In the genomic region with DNA sequence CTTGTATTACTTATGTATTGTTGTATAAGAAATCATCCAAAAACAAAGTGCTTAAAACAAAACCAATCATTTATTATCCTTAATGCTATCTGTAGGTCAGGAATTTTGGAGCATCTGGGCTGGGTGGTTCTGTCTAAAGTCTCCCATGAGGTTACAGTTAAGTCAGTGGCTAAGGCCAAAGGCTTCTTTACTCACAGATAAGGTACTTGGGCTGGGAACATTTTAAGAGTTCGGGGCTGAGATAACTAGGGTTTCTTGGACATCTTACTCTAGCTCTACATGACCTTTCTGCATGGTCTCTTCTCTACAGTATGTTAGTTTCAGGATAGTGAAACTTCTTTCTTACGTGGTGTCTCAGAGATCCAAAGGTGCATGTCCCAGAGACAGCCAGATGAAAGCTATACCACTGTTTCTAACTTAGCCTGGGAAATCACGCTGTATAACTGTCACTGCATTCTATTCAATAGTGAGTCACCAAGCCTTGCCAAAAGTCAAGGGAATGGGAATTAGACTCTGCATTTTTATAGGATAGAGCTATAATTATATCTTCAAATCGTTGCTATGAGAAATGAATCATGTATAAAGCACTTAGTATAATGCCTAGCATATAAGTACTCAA, we compare ENCODE assay signal across 19 cellular contexts. TPM values are rescaled to one million over a fixed set of nuclear protein-coding genes. Genes with fewer than 3 reads are reported as not detected.
DNase-seq lines count a peak whose midpoint lies in the region; ATAC-seq and TF ChIP-seq lines count a peak whose summit lies in the region.
"Had no signal": no experiment of that assay in that cellular context is flagged by ENCODE, and none has a peak within 500 bp of the region (broad histone marks: within the 10 kb centered on the region; RNA-seq: fewer than 3 reads in every experiment).

No MANE protein-coding gene starts in this region.

- BruUV-seq in mammary epithelial cell (replicated peaks; lab: Mats Ljungman, UMichigan), result no TSS peak

- H3K9me3 ChIP-seq in mammary epithelial cell (replicated peaks; ENCODE audit: insufficient read depth, low read length) (no peaks in the 10 kb centered on the region), breast epithelium (no peaks in the 10 kb centered on the region), osteoblast (ENCODE audit: low read depth, low read length) (no peaks in the 10 kb centered on the region)
- H3K9me3 ChIP-seq: MG63 had no signal

- H3K9ac ChIP-seq in mammary epithelial cell (ENCODE audit: insufficient read depth, low read length), result no peak overlapping the region

- H3K36me3 ChIP-seq in mammary epithelial cell (ENCODE audit: insufficient read depth, low read length), result no peaks in the 10 kb centered on the region
- no peaks in the 10 kb centered on the region for H3K36me3 ChIP-seq in breast epithelium
- no peaks in the 10 kb centered on the region for H3K36me3 ChIP-seq in osteoblast (ENCODE audit: insufficient read depth, low read length)
- H3K36me3 ChIP-seq: MG63 had no signal

- H3K4me1 Mint-ChIP-seq in chondrocyte (ENCODE audit: low read depth), result peaks cover 16% of the 10 kb centered on the region
- no peaks in the 10 kb centered on the region for H3K4me1 Mint-ChIP-seq in activated naive CD4-positive, alpha-beta T cell treated with anti-CD3 and anti-CD28 coated beads for 36 hours (ENCODE audit: low read depth)
- H3K4me1 Mint-ChIP-seq: GM23338 had no signal

- H3K27ac Mint-ChIP-seq in chondrocyte (ENCODE audit: unreplicated experiment), result peak overlapping the region; percentile 85
- H3K27ac Mint-ChIP-seq in activated naive CD4-positive, alpha-beta T cell treated with anti-CD3 and anti-CD28 coated beads for 36 hours, result no peak overlapping the region
- H3K27ac Mint-ChIP-seq: GM23338 had no signal

- in situ Hi-C loops in mammary epithelial cell (cut with MboI; ENCODE audit: low sequenced_read_pairs in 2 of 2), result no loop called here

- DNase-seq in mammary epithelial cell (peak; percentile 6), breast epithelium (ENCODE audit: low spot score in 2 of 2) (no peak), OCI-M1 (lab: John Stamatoyannopoulos, UW) (peak; percentile 7), chondrocyte (ENCODE audit: low spot score) (no peak), osteoblast (ENCODE audit: insufficient read length, low spot score, missing footprints) (peak; percentile 3), UCSD-AML1 (lab: John Stamatoyannopoulos, UW; ENCODE audit: unreplicated experiment) (no peak)
- DNase-seq in activated naive CD4-positive, alpha-beta T cell treated with anti-CD3 and anti-CD28 coated beads for 36 hours, result no peak
- DNase-seq: DMS79, GF-D8, MG63, NCI-H1092 treated with DMSO at 0.1 percent for 48 hours, NCI-H1694 treated with DMSO at 0.1 percent for 48 hours, NCI-H748 treated with DMSO at 0.1 percent for 48 hours, SIG-M5 had no signal

- 49% methylated on average over 4 of the region's 4 CpGs for WGBS in mammary epithelial cell (ENCODE audit: low coverage, missing lambda C conversion rate)

- no peaks in the 10 kb centered on the region for H3K27me3 Mint-ChIP-seq in chondrocyte (ENCODE audit: low read depth)
- H3K27me3 Mint-ChIP-seq in activated naive CD4-positive, alpha-beta T cell treated with anti-CD3 and anti-CD28 coated beads for 36 hours (ENCODE audit: low read depth), result no peaks in the 10 kb centered on the region

- intact Hi-C loops in mammary epithelial cell (cut with micrococcal nuclease), result no loop called here
- intact Hi-C loops in breast epithelium (cut with DNase I; ENCODE audit: low total_unique reads), result no loop called here
- intact Hi-C loops in activated naive CD4-positive, alpha-beta T cell treated with anti-CD3 and anti-CD28 coated beads for 36 hours (cut with micrococcal nuclease), result no loop called here

- ATAC-seq in HG03095 (IDR thresholded peaks at IDR 0.05; ENCODE audit: unreplicated experiment), result no peak
- ATAC-seq: GM23338 had no signal

- H3K9me3 Mint-ChIP-seq in chondrocyte (ENCODE audit: low read depth), result no peaks in the 10 kb centered on the region
- peaks cover 6% of the 10 kb centered on the region for H3K9me3 Mint-ChIP-seq in activated naive CD4-positive, alpha-beta T cell treated with anti-CD3 and anti-CD28 coated beads for 36 hours
- H3K9me3 Mint-ChIP-seq: GM23338 had no signal

- H4K20me1 ChIP-seq in mammary epithelial cell (ENCODE audit: insufficient read depth, low read length) (no peaks in the 10 kb centered on the region), osteoblast (ENCODE audit: insufficient read depth, low read length) (no peaks in the 10 kb centered on the region)

- H3K4me3 ChIP-seq in mammary epithelial cell (replicated peaks in 1 of 3; ENCODE audit: insufficient read depth in 1 of 3, low read depth in 2 of 3, low read length in 3 of 3) (no peak overlapping the region), breast epithelium (no peak overlapping the region), osteoblast (ENCODE audit: insufficient read depth, low read length) (peak overlapping the region; percentile 8)
- H3K4me3 ChIP-seq: GM23338, MG63 had no signal

- CTCF ChIA-PET in mammary epithelial cell (lab: Charles Lee; ENCODE audit: low non-redundant PET), result interaction anchor here (0.6 kb wide), 2 partner anchors 287 to 568 kb away, joined by 4 to 5 read pairs; no protein-coding TSS in a partner anchor
- CTCF ChIA-PET in activated naive CD4-positive, alpha-beta T cell treated with anti-CD3 and anti-CD28 coated beads for 36 hours (lab: Charles Lee), result interaction anchor here (0.7 kb wide), 1 partner anchor 49 kb away, joined by 3 read pairs; no protein-coding TSS in a partner anchor

- H2AFZ ChIP-seq in mammary epithelial cell (ENCODE audit: low read depth, low read length) (no peak overlapping the region), osteoblast (ENCODE audit: low read length) (peak overlapping the region; percentile 54)
- H2AFZ ChIP-seq: GM23338 had no signal

- H3K4me2 ChIP-seq in mammary epithelial cell (ENCODE audit: insufficient read depth, low read depth, low read length), result no peak overlapping the region
- peak overlapping the region; percentile 46 for H3K4me2 ChIP-seq in osteoblast (ENCODE audit: insufficient read depth, low read length)
- H3K4me2 ChIP-seq: GM23338 had no signal

- TF ChIP-seq CTCF in mammary epithelial cell (conservative IDR thresholded peaks at IDR 0.05 in 1 of 2, IDR thresholded peaks at IDR 0.05 in 1 of 2; ENCODE audit: extremely low read depth in 1 of 2, insufficient read depth in 1 of 2, low read depth in 1 of 2, low read length in 2 of 2) (no peak), breast epithelium (IDR thresholded peaks at IDR 0.05) (no peak), chondrocyte (IDR thresholded peaks at IDR 0.05) (no peak), osteoblast (IDR thresholded peaks at IDR 0.05; ENCODE audit: extremely low read depth, low read depth, low read length) (no peak)

- no peak overlapping the region for H3K27ac ChIP-seq in mammary epithelial cell (ENCODE audit: insufficient read depth, low read depth, low read length)
- H3K27ac ChIP-seq in breast epithelium, result no peak overlapping the region
- peak overlapping the region; percentile 77 for H3K27ac ChIP-seq in osteoblast (ENCODE audit: low read depth, low read length)
- H3K27ac ChIP-seq: 22Rv1, C4-2B, HL-60 had no signal

- H3K4me3 Mint-ChIP-seq in chondrocyte (ENCODE audit: unreplicated experiment), result no peak overlapping the region
- H3K4me3 Mint-ChIP-seq in activated naive CD4-positive, alpha-beta T cell treated with anti-CD3 and anti-CD28 coated beads for 36 hours, result no peak overlapping the region
- H3K4me3 Mint-ChIP-seq: GM23338 had no signal

- TF ChIP-seq POLR2A in breast epithelium (IDR thresholded peaks at IDR 0.05), result no peak

- no peaks in the 10 kb centered on the region for H3K27me3 ChIP-seq in mammary epithelial cell (ENCODE audit: insufficient read depth, low read length)
- H3K27me3 ChIP-seq in breast epithelium, result no peaks in the 10 kb centered on the region
- no peaks in the 10 kb centered on the region for H3K27me3 ChIP-seq in osteoblast (ENCODE audit: insufficient read depth, low read length)
- H3K27me3 ChIP-seq: MG63 had no signal

- H3K36me3 Mint-ChIP-seq in chondrocyte (ENCODE audit: low read depth), result peaks cover 5% of the 10 kb centered on the region
- no peaks in the 10 kb centered on the region for H3K36me3 Mint-ChIP-seq in activated naive CD4-positive, alpha-beta T cell treated with anti-CD3 and anti-CD28 coated beads for 36 hours (ENCODE audit: low read depth)

- dilution Hi-C loops in mammary epithelial cell (cut with HindIII; ENCODE audit: low sequenced_read_pairs), result no loop called here

- H3K79me2 ChIP-seq in mammary epithelial cell (ENCODE audit: insufficient read depth, low read length) (no peaks in the 10 kb centered on the region), osteoblast (ENCODE audit: insufficient read depth, low read length) (no peaks in the 10 kb centered on the region)

- H3K4me1 ChIP-seq in mammary epithelial cell (ENCODE audit: insufficient read depth, low read length) (no peaks in the 10 kb centered on the region), breast epithelium (no peaks in the 10 kb centered on the region), osteoblast (ENCODE audit: insufficient read depth, low read length) (peaks cover 5% of the 10 kb centered on the region)

RNA-seq across cellular contexts. Expression of a gene that starts 29.6 kb away (rescaled TPM):
- total RNA-seq in mammary epithelial cell (1 to 10 TPM; 2.3 to 7.9 TPM), breast epithelium (1 to 10 TPM; 2.0 to 8.0 (median 7.9) TPM), chondrocyte (27.2 to 46.1 TPM (median 29.9 TPM) in 3 replicates), osteoblast (3.2 and 3.3 TPM in 2 replicates)
- 0.97 TPM for polyA plus RNA-seq in mammary epithelial cell
- polyA minus RNA-seq in mammary epithelial cell, result 1.1 TPM
- total RNA-seq in activated naive CD4-positive, alpha-beta T cell treated with anti-CD3 and anti-CD28 coated beads for 36 hours, result not detected

Comparison
In these comparisons a context has a peak if more than half of its experiments do, and no peak if none do; other contexts are left out.
1. DNase-seq: peak in mammary epithelial cell (single experiment), OCI-M1 (single experiment) and osteoblast (single experiment); none in breast epithelium (0 of 2), chondrocyte (single experiment), activated naive CD4-positive, alpha-beta T cell treated with anti-CD3 and anti-CD28 coated beads for 36 hours (single experiment) and UCSD-AML1 (single experiment).